7 cellular contexts compared by ENCODE assay signal in genomic region chr10:14236341-14236740, GRCh38.
"Had no signal": no experiment of that assay in that cellular context is flagged by ENCODE, and none has a peak within 500 bp of the region (broad histone marks: within the 10 kb centered on the region; RNA-seq: fewer than 3 reads in every experiment).

No MANE protein-coding gene starts in this region.

- ATAC-seq: HepG2, K562 had no signal

- H3K4me3 Mint-ChIP-seq: IgD-negative memory B cell had no signal

- H3K27ac ChIP-seq: HL-60 had no signal

- DNase-seq: IMR-90, KBM-7, KG1 had no signal

- H3K36me3 Mint-ChIP-seq: IgD-negative memory B cell had no signal

- H3K4me3 ChIP-seq: K562 had no signal

- H3K27ac Mint-ChIP-seq: IgD-negative memory B cell had no signal
